1 cellular context compared by ENCODE assay signal in the genomic region with DNA sequence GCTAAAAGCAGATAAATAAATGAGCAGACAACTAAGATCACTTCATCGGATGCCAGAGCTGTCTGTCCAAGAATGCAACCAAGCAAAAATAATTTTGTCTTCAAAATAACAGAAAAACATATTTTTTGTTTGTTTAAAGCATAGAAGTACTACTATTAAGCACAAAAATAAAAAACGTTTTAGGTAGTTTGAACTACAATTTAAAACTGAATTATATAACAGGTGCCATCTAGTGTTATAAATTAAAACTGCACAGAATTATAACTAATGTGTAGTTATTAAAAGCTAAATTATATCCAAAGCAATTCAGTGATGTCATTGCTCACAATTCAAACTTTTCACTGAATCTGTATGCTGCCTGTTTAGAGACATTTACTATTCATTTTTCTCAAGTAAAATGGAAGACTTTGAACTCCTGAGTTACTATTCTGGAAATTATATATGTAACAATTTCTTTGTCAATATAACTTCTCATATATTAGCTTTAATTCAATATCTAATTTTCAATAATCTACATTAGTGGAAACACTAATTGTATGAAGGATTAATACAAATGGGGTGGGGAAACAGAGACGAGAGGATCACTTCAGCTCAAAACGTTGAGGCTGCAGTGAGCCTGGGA.
TF ChIP-seq lines count a peak whose summit lies in the region.

No MANE protein-coding gene starts in this region.

TF ChIP-seq in GM12878, 131 proteins besides CTCF, POLR2A, EP300 and RAD21:
- TF ChIP-seq CHD4 (IDR thresholded peaks at IDR 0.05) (no peak), SMARCA5 (IDR thresholded peaks at IDR 0.05) (no peak), IRF4 (IDR thresholded peaks at IDR 0.05; ENCODE audit: low read depth, low read length) (no peak), EED (IDR thresholded peaks at IDR 0.05; ENCODE audit: low read depth) (no peak), MYB (IDR thresholded peaks at IDR 0.05; ENCODE audit: borderline replicate concordance, low read depth, low read length) (no peak), RCOR1 (conservative IDR thresholded peaks at IDR 0.05; ENCODE audit: low read depth, low read length) (no peak), EZH2 (IDR thresholded peaks at IDR 0.05; ENCODE audit: borderline replicate concordance, control insufficient read depth, low read depth, low read length) (no peak), TCF3 (IDR thresholded peaks at IDR 0.05; ENCODE audit: borderline replicate concordance, insufficient read depth, low read depth, low read length) (no peak), NRF1 (conservative IDR thresholded peaks at IDR 0.05; ENCODE audit: low read depth, low read length) (no peak), CBX5 (IDR thresholded peaks at IDR 0.05; ENCODE audit: low read depth) (no peak), ZNF217 (IDR thresholded peaks at IDR 0.05) (no peak), STAT1 (conservative IDR thresholded peaks at IDR 0.05) (no peak), RFX5 (IDR thresholded peaks at IDR 0.05; ENCODE audit: low read depth, low read length) (no peak), ZNF384 (IDR thresholded peaks at IDR 0.05; ENCODE audit: borderline replicate concordance, low read depth, low read length) (no peak), ATF7 (IDR thresholded peaks at IDR 0.05; ENCODE audit: low read depth) (no peak), SUZ12 (IDR thresholded peaks at IDR 0.05; ENCODE audit: unreplicated experiment) (no peak)
- TF ChIP-seq, protein P1, sequence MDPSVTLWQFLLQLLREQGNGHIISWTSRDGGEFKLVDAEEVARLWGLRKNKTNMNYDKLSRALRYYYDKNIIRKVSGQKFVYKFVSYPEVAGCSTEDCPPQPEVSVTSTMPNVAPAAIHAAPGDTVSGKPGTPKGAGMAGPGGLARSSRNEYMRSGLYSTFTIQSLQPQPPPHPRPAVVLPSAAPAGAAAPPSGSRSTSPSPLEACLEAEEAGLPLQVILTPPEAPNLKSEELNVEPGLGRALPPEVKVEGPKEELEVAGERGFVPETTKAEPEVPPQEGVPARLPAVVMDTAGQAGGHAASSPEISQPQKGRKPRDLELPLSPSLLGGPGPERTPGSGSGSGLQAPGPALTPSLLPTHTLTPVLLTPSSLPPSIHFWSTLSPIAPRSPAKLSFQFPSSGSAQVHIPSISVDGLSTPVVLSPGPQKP (IDR thresholded peaks at IDR 0.05; ENCODE audit: low read depth, low read length) = no peak
- TF ChIP-seq, protein P2, sequence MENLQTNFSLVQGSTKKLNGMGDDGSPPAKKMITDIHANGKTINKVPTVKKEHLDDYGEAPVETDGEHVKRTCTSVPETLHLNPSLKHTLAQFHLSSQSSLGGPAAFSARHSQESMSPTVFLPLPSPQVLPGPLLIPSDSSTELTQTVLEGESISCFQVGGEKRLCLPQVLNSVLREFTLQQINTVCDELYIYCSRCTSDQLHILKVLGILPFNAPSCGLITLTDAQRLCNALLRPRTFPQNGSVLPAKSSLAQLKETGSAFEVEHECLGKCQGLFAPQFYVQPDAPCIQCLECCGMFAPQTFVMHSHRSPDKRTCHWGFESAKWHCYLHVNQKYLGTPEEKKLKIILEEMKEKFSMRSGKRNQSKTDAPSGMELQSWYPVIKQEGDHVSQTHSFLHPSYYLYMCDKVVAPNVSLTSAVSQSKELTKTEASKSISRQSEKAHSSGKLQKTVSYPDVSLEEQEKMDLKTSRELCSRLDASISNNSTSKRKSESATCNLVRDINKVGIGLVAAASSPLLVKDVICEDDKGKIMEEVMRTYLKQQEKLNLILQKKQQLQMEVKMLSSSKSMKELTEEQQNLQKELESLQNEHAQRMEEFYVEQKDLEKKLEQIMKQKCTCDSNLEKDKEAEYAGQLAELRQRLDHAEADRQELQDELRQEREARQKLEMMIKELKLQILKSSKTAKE (IDR thresholded peaks at IDR 0.05; ENCODE audit: low read depth, poor library complexity, severe bottlenecking) = no peak
